ENCODE assay signal across 8 cellular contexts in the genomic region with DNA sequence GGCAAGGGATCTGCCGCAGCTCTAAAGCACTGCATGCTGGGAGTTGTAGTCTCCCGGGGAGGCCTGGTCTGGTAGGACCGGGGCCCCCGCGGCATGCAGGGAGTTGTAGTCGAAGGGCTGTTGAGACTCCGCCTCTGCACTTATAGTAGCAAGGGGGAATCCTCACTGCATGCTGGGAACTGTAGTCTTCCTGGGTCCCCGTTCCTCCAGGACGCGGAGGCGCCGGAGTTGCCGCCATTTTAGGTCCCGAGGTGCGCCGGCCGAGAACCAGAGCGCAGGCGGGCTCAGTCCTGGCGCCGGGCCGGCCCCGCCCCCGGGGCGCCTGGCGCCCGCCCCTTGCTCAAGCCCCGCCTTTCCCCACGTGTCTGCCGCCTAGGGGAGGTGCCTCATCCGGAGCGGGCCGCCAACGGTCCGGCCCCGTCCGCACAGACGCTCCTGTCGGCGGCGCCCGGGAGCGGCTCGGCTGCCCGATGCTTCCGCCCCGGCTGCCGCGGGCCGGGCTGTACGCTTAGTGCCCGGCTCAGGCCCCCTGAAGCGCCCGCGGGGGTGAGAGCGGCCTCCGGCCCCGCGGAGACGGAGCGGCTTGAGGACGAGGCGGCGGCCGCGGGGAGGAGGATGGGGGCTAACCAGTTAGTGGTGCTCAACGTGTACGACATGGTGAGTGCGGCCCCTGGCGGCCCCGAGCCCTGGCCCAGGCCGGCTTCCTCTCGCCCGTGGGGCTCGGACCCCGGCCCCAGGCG. TPM values are rescaled to one million over a fixed set of nuclear protein-coding genes. Genes with fewer than 3 reads are reported as not detected.
DNase-seq lines count a peak whose midpoint lies in the region; ATAC-seq and FAIRE-seq lines count a peak whose summit lies in the region.

DESI2 (plus strand) TSS at position 428 of the 740 bp plus-strand sequence; CDS start at position 616, 188 bp downstream.

- no peak within 1 kb of the TSS for H3K4me3 Mint-ChIP-seq in effector memory CD8-positive, alpha-beta T cell
- peak within 1 kb of the TSS; percentile 85 for H3K4me3 Mint-ChIP-seq in memory B cell

- DNase-seq in Caki2 (ENCODE audit: low read depth) (peak; percentile 99), HTR-8/SVneo (ENCODE audit: insufficient read length, low spot score) (peak; percentile 99), NOMO-1 treated with DMSO at 0.1 percent for 48 hours (lab: John Stamatoyannopoulos, UW; ENCODE audit: unreplicated experiment) (peak; percentile 98), memory B cell (ENCODE audit: low spot score in 2 of 2) (peak; percentile 96 to 97)
- peak; percentile 95 to 98 for DNase-seq in activated CD8-positive, alpha-beta memory T cell treated with anti-CD3 and anti-CD28 coated beads for 4 hours (ENCODE audit: low read depth in 2 of 2)
- peak; percentile 96 to 99 (median 97) for DNase-seq in effector memory CD8-positive, alpha-beta T cell
- DNase-seq in stimulated activated CD8-positive, alpha-beta memory T cell treated with anti-CD3 and anti-CD28 coated beads, Interleukin-12 subunit alpha, Interleukin-12 subunit beta, amount 100 ng/mL, for 24 hours (ENCODE audit: extremely low read depth) = peak; percentile 96

- H3K9me3 Mint-ChIP-seq in effector memory CD8-positive, alpha-beta T cell = no peaks in the 10 kb centered on the region
- H3K9me3 Mint-ChIP-seq in memory B cell = no peaks in the 10 kb centered on the region

- H3K27ac Mint-ChIP-seq in effector memory CD8-positive, alpha-beta T cell = peak within 1 kb of the TSS in 1 of 2 donors; percentile 56
- peak within 1 kb of the TSS; percentile 54 for H3K27ac Mint-ChIP-seq in memory B cell

- peak; percentile 76 for FAIRE-seq in HTR-8/SVneo (lab: Jason Lieb, UNC)

- peaks cover 10% of the 10 kb centered on the region for H3K36me3 Mint-ChIP-seq in effector memory CD8-positive, alpha-beta T cell (ENCODE audit: insufficient read depth)
- peaks cover 7% of the 10 kb centered on the region for H3K36me3 Mint-ChIP-seq in memory B cell

- peaks cover 16 to 22% of the 10 kb centered on the region in 2 donors for H3K4me1 Mint-ChIP-seq in effector memory CD8-positive, alpha-beta T cell (ENCODE audit: low read depth in 2 of 2)
- peaks cover 12% of the 10 kb centered on the region for H3K4me1 Mint-ChIP-seq in memory B cell

- in situ Hi-C loops in Caki2 (cut with HindIII; ENCODE audit: low pct_unique_long_range_greater_than_20kb, low sequenced_read_pairs) = no loop called here

- peak; percentile 97 for ATAC-seq in GM21367 (IDR thresholded peaks at IDR 0.05; ENCODE audit: unreplicated experiment)
- peak; percentile 88 for ATAC-seq in effector memory CD8-positive, alpha-beta T cell (replicated peaks)
- ATAC-seq in memory B cell (ENCODE audit: low read depth) = peak; percentile 82

- H3K27me3 Mint-ChIP-seq in effector memory CD8-positive, alpha-beta T cell = no peaks in the 10 kb centered on the region
- H3K27me3 Mint-ChIP-seq in memory B cell = no peaks in the 10 kb centered on the region

RNA-seq across cellular contexts. Expression of gene DESI2, which starts in this region (rescaled TPM):
- total RNA-seq in Caki2 (2014; rRNA removed; shearing (Covaris generic); ENCODE audit: low replicate concordance) = 43.2 and 55.6 TPM in 2 replicates

Comparison
In these comparisons a context has a peak if more than half of its experiments do, and no peak if none do; other contexts are left out.
1. Peak in every context shown above with its lines: DNase-seq and ATAC-seq.